In the genomic region with DNA sequence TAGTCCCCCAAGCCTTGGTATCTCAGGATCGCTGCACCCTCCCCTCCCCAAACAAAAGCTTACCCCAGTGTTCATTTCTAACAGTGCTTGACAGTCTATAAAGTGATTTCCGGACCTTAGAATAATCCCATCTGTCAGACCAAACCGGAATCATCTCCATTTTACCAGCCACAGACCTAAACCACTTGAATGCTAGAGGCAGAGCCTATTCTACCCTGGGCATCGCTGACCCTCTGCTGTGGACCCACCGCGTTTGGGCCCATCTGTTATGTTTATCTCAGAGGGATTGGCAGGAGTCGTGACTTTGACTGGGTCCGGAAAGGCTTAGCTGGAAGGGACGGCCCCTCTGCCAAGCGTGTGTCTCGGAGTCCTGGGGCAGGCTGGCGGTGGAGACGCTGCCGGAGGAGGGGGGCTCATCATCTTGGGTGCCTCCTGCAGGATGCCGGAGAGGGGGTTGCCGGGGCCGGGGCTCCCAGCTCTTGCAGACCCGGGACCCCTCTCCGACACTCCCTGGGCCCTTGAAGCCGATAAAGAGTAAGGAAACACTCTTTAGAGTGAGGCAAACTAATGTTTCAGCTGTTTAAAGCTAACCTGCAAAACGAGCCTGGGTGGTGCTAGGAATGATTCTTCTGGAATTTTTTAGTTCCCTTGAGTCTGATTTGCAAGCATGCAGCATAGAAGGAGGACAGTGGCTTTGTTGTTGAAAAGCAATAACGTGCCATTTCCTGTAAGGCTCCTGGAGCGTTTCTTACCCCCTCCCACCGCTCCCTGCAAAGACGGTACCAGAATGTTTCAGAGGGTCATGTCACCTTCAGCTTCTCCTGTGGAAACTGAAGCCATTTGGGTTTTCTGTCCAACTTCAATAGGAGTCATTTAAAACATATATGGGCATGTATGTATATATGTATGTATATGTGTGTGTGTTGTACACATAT, we compare ENCODE assay signal across 8 cellular contexts. TPM values are rescaled to one million over a fixed set of nuclear protein-coding genes. Genes with fewer than 3 reads are reported as not detected.
DNase-seq lines count a peak whose midpoint lies in the region; ATAC-seq, FAIRE-seq and TF ChIP-seq lines count a peak whose summit lies in the region.

No MANE protein-coding gene starts in this region.

- no peak for TF ChIP-seq RAD21 in HepG2 (CRISPR knock-in tag; IDR thresholded peaks at IDR 0.05)

- H3K27me3 Mint-ChIP-seq in stimulated activated memory B cell treated with anti-CD40 and anti-IgM and Interleukin-4, amounts not matched to agents 10 μg/mL and 1 μg/mL and 100 μg/mL, for 72 hours: no peaks in the 10 kb centered on the region

- peaks cover 17% of the 10 kb centered on the region; the same call in 1 of the 2 replicates for H3K79me2 ChIP-seq in OCI-LY7 (ENCODE audit: insufficient read depth, low read depth, low read length)
- peaks cover 10% of the 10 kb centered on the region for H3K79me2 ChIP-seq in HepG2 (ENCODE audit: insufficient read depth, low read length)

- POLR2A ChIA-PET in OCI-LY7 (lab: Charles Lee) (interaction anchor here (0.5 to 0.6 kb wide), 2 partner anchors 82 to 143 kb away, joined by 3 to 4 read pairs; no protein-coding TSS in a partner anchor), HepG2 (lab: Yijun Ruan, JAX) (interaction anchor here (0.8 to 6.5 kb wide), 3 partner anchors 30 to 34 kb away, joined by 3 to 43 read pairs (median 5); no protein-coding TSS in a partner anchor)

- H3K4me1 ChIP-seq in OCI-LY7 (ENCODE audit: insufficient read depth, low read length, poor library complexity, severe bottlenecking) (peaks cover 41% of the 10 kb centered on the region), body of pancreas (peaks cover 31% of the 10 kb centered on the region), HepG2 (ENCODE audit: insufficient read depth, low read length) (peaks cover 56% of the 10 kb centered on the region)

- TF ChIP-seq EP300 in HepG2 (IDR thresholded peaks at IDR 0.05; ENCODE audit: low read depth in 2 of 2, low read length in 2 of 2): no peak
- TF ChIP-seq EP300 in HepG2 (CRISPR knock-in tag; IDR thresholded peaks at IDR 0.05; ENCODE audit: borderline replicate concordance): no peak

- no peaks in the 10 kb centered on the region for H3K27me3 ChIP-seq in body of pancreas
- H3K27me3 ChIP-seq in HepG2 (ENCODE audit: control insufficient read depth in 1 of 2, insufficient read depth in 2 of 2, low read length in 2 of 2): no peaks in the 10 kb centered on the region

- H4K20me1 ChIP-seq in OCI-LY7 (ENCODE audit: insufficient read depth, low read length) (no peaks in the 10 kb centered on the region), HepG2 (ENCODE audit: insufficient read depth, low read length) (no peaks in the 10 kb centered on the region)

- 1% methylated on average over 19 to 25 of the region's 25 CpGs for WGBS in body of pancreas, 2 donors
- 13% methylated on average over 21 of the region's 25 CpGs for WGBS in HepG2 (ENCODE audit: low lambda C conversion rate)

- peaks cover 12% of the 10 kb centered on the region; the same call in 1 of the 2 replicates for H3K36me3 ChIP-seq in OCI-LY7 (ENCODE audit: insufficient read depth, low read length)
- no peaks in the 10 kb centered on the region for H3K36me3 ChIP-seq in body of pancreas (replicated peaks in 1 of 2; ENCODE audit: insufficient read depth in 1 of 2, low read depth in 2 of 2)
- no peaks in the 10 kb centered on the region; a peak in 1 of 5 replicates for H3K36me3 ChIP-seq in HepG2 (replicated peaks in 1 of 2; ENCODE audit: control insufficient read depth in 1 of 2, insufficient read depth in 2 of 2, low read length in 2 of 2)

- peak; percentile 15 for FAIRE-seq in HepG2 (lab: Jason Lieb, UNC)

- ATAC-seq in body of pancreas (no peak), HepG2 (no peak), GM21515 (IDR thresholded peaks at IDR 0.05; ENCODE audit: unreplicated experiment) (no peak), HG03097 (IDR thresholded peaks at IDR 0.05; ENCODE audit: low FRiP score, unreplicated experiment) (no peak)
- no peak for ATAC-seq in stimulated activated memory B cell treated with anti-CD40 and anti-IgM and Interleukin-4, amounts not matched to agents 10 μg/mL and 1 μg/mL and 100 μg/mL, for 72 hours

- H3K4me2 ChIP-seq in OCI-LY7 (ENCODE audit: low read length) (peak overlapping the region; percentile 88), HepG2 (ENCODE audit: low read depth, low read length) (peak overlapping the region; percentile 75)

- H3K4me1 Mint-ChIP-seq in stimulated activated memory B cell treated with anti-CD40 and anti-IgM and Interleukin-4, amounts not matched to agents 10 μg/mL and 1 μg/mL and 100 μg/mL, for 72 hours: peaks cover 60% of the 10 kb centered on the region

- H3K9me3 ChIP-seq in OCI-LY7 (ENCODE audit: low read length) (no peaks in the 10 kb centered on the region), body of pancreas (no peaks in the 10 kb centered on the region), HepG2 (ENCODE audit: low read length) (no peaks in the 10 kb centered on the region)

- H3K9ac ChIP-seq in HepG2 (ENCODE audit: insufficient read depth, low read depth, low read length): peak overlapping the region; percentile 67

- H3K27ac Mint-ChIP-seq in stimulated activated memory B cell treated with anti-CD40 and anti-IgM and Interleukin-4, amounts not matched to agents 10 μg/mL and 1 μg/mL and 100 μg/mL, for 72 hours: peak overlapping the region; percentile 84

- TF ChIP-seq POLR2A in body of pancreas (IDR thresholded peaks at IDR 0.05) (no peak), HepG2 (IDR thresholded peaks at IDR 0.05; ENCODE audit: insufficient read depth in 1 of 2, low read depth in 2 of 2, low read length in 2 of 2) (no peak)

- TSS peak; percentile 21 for BruUV-seq in OCI-LY7 (replicated peaks; lab: Mats Ljungman, UMichigan)
- TSS peak; percentile 37 for BruUV-seq in HepG2 (replicated peaks; lab: Mats Ljungman, UMichigan)

- H3K4me3 ChIP-seq in GM12865 (ENCODE audit: low read depth, low read length): peak overlapping the region; percentile 82
- peak overlapping the region; percentile 82 for H3K4me3 ChIP-seq in OCI-LY7 (ENCODE audit: low read depth, low read length, poor library complexity, severe bottlenecking)
- H3K4me3 ChIP-seq in body of pancreas: peak overlapping the region; percentile 35 to 50
- peak overlapping the region; percentile 65 to 89 (median 81) for H3K4me3 ChIP-seq in HepG2 (replicated peaks in 1 of 3; ENCODE audit: insufficient read depth in 1 of 3, low read depth in 2 of 3, low read length in 3 of 3)

- H3K9me3 Mint-ChIP-seq in stimulated activated memory B cell treated with anti-CD40 and anti-IgM and Interleukin-4, amounts not matched to agents 10 μg/mL and 1 μg/mL and 100 μg/mL, for 72 hours: no peaks in the 10 kb centered on the region

- no peaks in the 10 kb centered on the region for H3K9me2 ChIP-seq in OCI-LY7 (ENCODE audit: insufficient read depth, low read length)

- peak overlapping the region; percentile 96 for H3K4me3 Mint-ChIP-seq in stimulated activated memory B cell treated with anti-CD40 and anti-IgM and Interleukin-4, amounts not matched to agents 10 μg/mL and 1 μg/mL and 100 μg/mL, for 72 hours

- CTCF ChIA-PET in OCI-LY7 (lab: Charles Lee; ENCODE audit: unreplicated experiment) (interaction anchor here (0.6 kb wide), 1 partner anchor 16 kb away, joined by 3 read pairs; no protein-coding TSS in a partner anchor), HepG2 (lab: Yijun Ruan, JAX; ENCODE audit: low intra/inter-chr PET ratio, low total read pairs) (no interaction called here)

- DNase-seq in GM12865 (ENCODE audit: low read depth) (peak; percentile 51), OCI-LY7 (ENCODE audit: low spot score) (peak; percentile 50), body of pancreas (peak in 2 of 4 donors; percentile 20 to 42), HepG2 (ENCODE audit: low spot score) (no peak), HT-29 (ENCODE audit: low spot score) (no peak)

- H3K27ac ChIP-seq in OCI-LY7 (ENCODE audit: low read depth, low read length, poor library complexity, severe bottlenecking): peak overlapping the region; percentile 58
- peak overlapping the region in 3 of 4 donors; percentile 24 to 84 (median 52) for H3K27ac ChIP-seq in body of pancreas
- H3K27ac ChIP-seq in HepG2 (ENCODE audit: extremely low read length, insufficient read depth, low read length): peak overlapping the region; percentile 50

- TF ChIP-seq CTCF in GM12865 (IDR thresholded peaks at IDR 0.05; ENCODE audit: insufficient read depth, low read depth, low read length, missing control alignments) (no peak), OCI-LY7 (conservative IDR thresholded peaks at IDR 0.05; ENCODE audit: low read length) (no peak), body of pancreas (IDR thresholded peaks at IDR 0.05) (no peak), HepG2 (CRISPR knock-in tag; IDR thresholded peaks at IDR 0.05) (no peak)

- peaks cover 3% of the 10 kb centered on the region for H3K36me3 Mint-ChIP-seq in stimulated activated memory B cell treated with anti-CD40 and anti-IgM and Interleukin-4, amounts not matched to agents 10 μg/mL and 1 μg/mL and 100 μg/mL, for 72 hours

- in situ Hi-C loops in HepG2 (cut with HindIII; ENCODE audit: extremely low pct_ligation_motif_present, low pct_unique_long_range_greater_than_20kb): no loop called here

- intact Hi-C loops in OCI-LY7 (cut with micrococcal nuclease; ENCODE audit: unreplicated experiment) (loop anchor here (1.0 to 10.0 kb wide), 5 partner anchors 52 to 260 kb away; partner anchors contain the start of genes MAU2, SUGP1 and TMEM161A), body of pancreas (cut with DNase I) (no loop called here), HepG2 (cut with micrococcal nuclease; ENCODE audit: unreplicated experiment) (loop anchor here (5.0 kb wide), 1 partner anchor 52 kb away; no protein-coding TSS in a partner anchor)

- H2AFZ ChIP-seq in OCI-LY7 (ENCODE audit: low read length): peak overlapping the region; percentile 44; the same call in 1 of the 2 replicates
- no peak overlapping the region for H2AFZ ChIP-seq in HepG2 (ENCODE audit: low read length)

RNA-seq across cellular contexts. Expression of gene SLC25A42, which starts 1.3 kb away (rescaled TPM):
- total RNA-seq in OCI-LY7 (2014; rRNA removed; shearing (Covaris generic)): 12.9 and 13.8 TPM in 2 replicates
- total RNA-seq in OCI-LY7 (2022) (23.4 and 25.2 TPM in 2 replicates), body of pancreas (10 to 100 TPM; 10.1 to 24.7 TPM), HepG2 (2016; rRNA removed; fragmentation: Illumina TruSeq; extraction: Trizol) (13.5 and 18.3 TPM in 2 replicates)
- total RNA-seq in HepG2 (2016; cell fraction: cytosol; rRNA removed; fragmentation: Illumina TruSeq; extraction: Trizol; ENCODE audit: low read depth): 7.8 and 11.9 TPM in 2 replicates
- 11.8 and 19.3 TPM in 2 replicates for total RNA-seq in HepG2 (2016; cell fraction: insoluble cytoplasmic fraction; rRNA removed; fragmentation: Illumina TruSeq; extraction: Trizol)
- total RNA-seq in HepG2 (2016; cell fraction: membrane; rRNA removed; fragmentation: Illumina TruSeq; extraction: Trizol): 17.0 and 18.4 TPM in 2 replicates
- total RNA-seq in HepG2 (2016; cell fraction: nucleus; rRNA removed; fragmentation: Illumina TruSeq; extraction: Trizol): 11.9 and 13.2 TPM in 2 replicates
- 12.8 and 13.0 TPM in 2 replicates for polyA plus RNA-seq in HepG2 (2011; rRNA removed)
- 9.1 and 13.2 TPM in 2 replicates for polyA plus RNA-seq in HepG2 (2011; cell fraction: cytosol; rRNA removed)
- polyA plus RNA-seq in HepG2 (2011; cell fraction: nucleus; rRNA removed): 30.2 and 33.7 TPM in 2 replicates
- polyA plus RNA-seq in HepG2 (2012): 8.4 and 11.8 TPM in 2 replicates
- 6.8 and 7.9 TPM in 2 replicates for polyA plus RNA-seq in HepG2 (2016; cell fraction: cytosol; fragmentation: Illumina TruSeq; extraction: Trizol; ENCODE audit: low read depth)
- polyA plus RNA-seq in HepG2 (2016; cell fraction: insoluble cytoplasmic fraction; fragmentation: Illumina TruSeq; extraction: Trizol; ENCODE audit: low read depth): 13.4 and 18.3 TPM in 2 replicates
- polyA plus RNA-seq in HepG2 (2016; cell fraction: membrane; fragmentation: Illumina TruSeq; extraction: Trizol; ENCODE audit: low read depth): 10.4 and 12.8 TPM in 2 replicates
- polyA plus RNA-seq in HepG2 (2016; cell fraction: nucleus; fragmentation: Illumina TruSeq; extraction: Trizol; ENCODE audit: insufficient read depth, low read depth): 30.3 and 30.4 TPM in 2 replicates
- polyA minus RNA-seq in HepG2 (2011; rRNA and poly(A)+ RNA removed; ENCODE audit: low replicate concordance): 2.5 and 24.9 TPM in 2 replicates
- 5.7 and 5.9 TPM in 2 replicates for polyA minus RNA-seq in HepG2 (2011; cell fraction: cytosol; rRNA and poly(A)+ RNA removed)
- polyA minus RNA-seq in HepG2 (2011; cell fraction: nucleus; rRNA and poly(A)+ RNA removed): 7.7 and 8.0 TPM in 2 replicates
- 2.4 and 3.2 TPM in 2 replicates for total RNA-seq in HT-29 (2014; rRNA removed; shearing (Covaris generic))

RNA-seq across cellular contexts. Expression of gene ARMC6, which starts 31.7 kb away (rescaled TPM):
- 72.4 and 104 TPM in 2 replicates for total RNA-seq in OCI-LY7 (2014; rRNA removed; shearing (Covaris generic))
- total RNA-seq in OCI-LY7 (2022): 53.3 and 63.9 TPM in 2 replicates
- 10 to 100 TPM; 15.6 to 27.7 TPM for total RNA-seq in body of pancreas
- total RNA-seq in HepG2 (2016; rRNA removed; fragmentation: Illumina TruSeq; extraction: Trizol): 36.8 and 42.7 TPM in 2 replicates
- 11.2 and 13.0 TPM in 2 replicates for total RNA-seq in HepG2 (2016; cell fraction: cytosol; rRNA removed; fragmentation: Illumina TruSeq; extraction: Trizol; ENCODE audit: low read depth)
- total RNA-seq in HepG2 (2016; cell fraction: insoluble cytoplasmic fraction; rRNA removed; fragmentation: Illumina TruSeq; extraction: Trizol): 37.7 and 38.3 TPM in 2 replicates
- total RNA-seq in HepG2 (2016; cell fraction: membrane; rRNA removed; fragmentation: Illumina TruSeq; extraction: Trizol): 20.4 and 23.6 TPM in 2 replicates
- total RNA-seq in HepG2 (2016; cell fraction: nucleus; rRNA removed; fragmentation: Illumina TruSeq; extraction: Trizol): 17.5 and 23.9 TPM in 2 replicates
- polyA plus RNA-seq in HepG2 (2011; rRNA removed): 16.2 and 24.6 TPM in 2 replicates
- 16.9 and 25.0 TPM in 2 replicates for polyA plus RNA-seq in HepG2 (2011; cell fraction: cytosol; rRNA removed)
- polyA plus RNA-seq in HepG2 (2011; cell fraction: nucleus; rRNA removed): 44.8 and 46.0 TPM in 2 replicates
- polyA plus RNA-seq in HepG2 (2012): 14.8 and 16.9 TPM in 2 replicates
- polyA plus RNA-seq in HepG2 (2016; cell fraction: cytosol; fragmentation: Illumina TruSeq; extraction: Trizol; ENCODE audit: low read depth): 10.0 and 10.8 TPM in 2 replicates
- 33.4 and 39.5 TPM in 2 replicates for polyA plus RNA-seq in HepG2 (2016; cell fraction: insoluble cytoplasmic fraction; fragmentation: Illumina TruSeq; extraction: Trizol; ENCODE audit: low read depth)
- 14.7 and 16.1 TPM in 2 replicates for polyA plus RNA-seq in HepG2 (2016; cell fraction: membrane; fragmentation: Illumina TruSeq; extraction: Trizol; ENCODE audit: low read depth)
- polyA plus RNA-seq in HepG2 (2016; cell fraction: nucleus; fragmentation: Illumina TruSeq; extraction: Trizol; ENCODE audit: insufficient read depth, low read depth): 37.5 and 39.9 TPM in 2 replicates
- 71.3 and 80.9 TPM in 2 replicates for polyA minus RNA-seq in HepG2 (2011; rRNA and poly(A)+ RNA removed; ENCODE audit: low replicate concordance)
- 18.4 and 19.4 TPM in 2 replicates for polyA minus RNA-seq in HepG2 (2011; cell fraction: cytosol; rRNA and poly(A)+ RNA removed)
- polyA minus RNA-seq in HepG2 (2011; cell fraction: nucleus; rRNA and poly(A)+ RNA removed): 14.0 and 15.2 TPM in 2 replicates
- total RNA-seq in HT-29 (2014; rRNA removed; shearing (Covaris generic)): 91.3 and 110 TPM in 2 replicates

RNA-seq across cellular contexts. Expression of gene SUGP2, which starts 31.8 kb away (rescaled TPM):
- 111 and 113 TPM in 2 replicates for total RNA-seq in OCI-LY7 (2014; rRNA removed; shearing (Covaris generic))
- total RNA-seq in OCI-LY7 (2022) (229 and 288 TPM in 2 replicates), body of pancreas (100 to 1,000 TPM in 1 of 2 donors, 10 to 100 TPM in 1; 22.1 to 115 TPM), HepG2 (2016; rRNA removed; fragmentation: Illumina TruSeq; extraction: Trizol) (32.3 and 40.6 TPM in 2 replicates)
- total RNA-seq in HepG2 (2016; cell fraction: cytosol; rRNA removed; fragmentation: Illumina TruSeq; extraction: Trizol; ENCODE audit: low read depth): 8.1 and 8.7 TPM in 2 replicates
- total RNA-seq in HepG2 (2016; cell fraction: insoluble cytoplasmic fraction; rRNA removed; fragmentation: Illumina TruSeq; extraction: Trizol): 29.8 and 39.5 TPM in 2 replicates
- total RNA-seq in HepG2 (2016; cell fraction: membrane; rRNA removed; fragmentation: Illumina TruSeq; extraction: Trizol): 16.1 and 16.4 TPM in 2 replicates
- total RNA-seq in HepG2 (2016; cell fraction: nucleus; rRNA removed; fragmentation: Illumina TruSeq; extraction: Trizol): 43.7 and 52.4 TPM in 2 replicates
- polyA plus RNA-seq in HepG2 (2011; rRNA removed): 57.7 and 63.4 TPM in 2 replicates
- 18.7 and 22.9 TPM in 2 replicates for polyA plus RNA-seq in HepG2 (2011; cell fraction: cytosol; rRNA removed)
- polyA plus RNA-seq in HepG2 (2011; cell fraction: nucleus; rRNA removed): 189 and 204 TPM in 2 replicates
- 38.0 and 52.7 TPM in 2 replicates for polyA plus RNA-seq in HepG2 (2012)
- 3.7 and 4.4 TPM in 2 replicates for polyA plus RNA-seq in HepG2 (2016; cell fraction: cytosol; fragmentation: Illumina TruSeq; extraction: Trizol; ENCODE audit: low read depth)
- 29.6 and 32.8 TPM in 2 replicates for polyA plus RNA-seq in HepG2 (2016; cell fraction: insoluble cytoplasmic fraction; fragmentation: Illumina TruSeq; extraction: Trizol; ENCODE audit: low read depth)
- 7.8 and 9.8 TPM in 2 replicates for polyA plus RNA-seq in HepG2 (2016; cell fraction: membrane; fragmentation: Illumina TruSeq; extraction: Trizol; ENCODE audit: low read depth)
- 163 and 186 TPM in 2 replicates for polyA plus RNA-seq in HepG2 (2016; cell fraction: nucleus; fragmentation: Illumina TruSeq; extraction: Trizol; ENCODE audit: insufficient read depth, low read depth)
- polyA minus RNA-seq in HepG2 (2011; rRNA and poly(A)+ RNA removed; ENCODE audit: low replicate concordance): 19.2 and 29.3 TPM in 2 replicates
- polyA minus RNA-seq in HepG2 (2011; cell fraction: cytosol; rRNA and poly(A)+ RNA removed): 10.2 and 13.3 TPM in 2 replicates
- 62.1 and 68.9 TPM in 2 replicates for polyA minus RNA-seq in HepG2 (2011; cell fraction: nucleus; rRNA and poly(A)+ RNA removed)
- 35.7 and 37.7 TPM in 2 replicates for total RNA-seq in HT-29 (2014; rRNA removed; shearing (Covaris generic))

Comparison
In these comparisons a context has a peak if more than half of its experiments do, and no peak if none do; other contexts are left out.
1. DNase-seq: peak in GM12865 (single experiment) and OCI-LY7 (single experiment); none in HepG2 (single experiment) and HT-29 (single experiment).
2. Peak in every context shown above with its lines, with median percentiles within 50 percentile points of each other: H3K4me3 ChIP-seq and H3K27ac ChIP-seq.